ENCODE assay signal across 8 cellular contexts in the genomic region with DNA sequence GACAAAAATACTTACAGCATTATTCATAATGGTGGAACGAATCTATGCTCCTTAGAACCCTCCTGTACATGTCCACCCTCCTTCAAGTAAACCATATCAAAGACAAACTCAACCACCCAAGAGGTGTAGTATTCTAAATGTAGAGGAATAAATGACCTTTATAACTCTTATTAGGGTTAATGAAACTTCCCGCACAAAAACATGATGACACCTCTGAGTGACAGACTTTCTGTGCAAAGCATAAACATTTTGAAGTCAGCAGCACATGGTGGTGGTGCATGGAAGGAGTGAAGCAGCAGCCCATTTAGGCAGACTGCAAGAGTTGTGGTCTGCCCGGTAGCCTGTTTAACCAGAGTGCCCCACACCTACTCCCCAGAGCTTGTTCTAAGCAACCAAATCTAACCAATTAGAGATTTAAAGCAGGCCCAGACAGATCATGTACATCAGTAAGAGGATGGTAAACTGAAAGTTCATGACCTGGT. TPM values are rescaled to one million over a fixed set of nuclear protein-coding genes. Genes with fewer than 3 reads are reported as not detected.
DNase-seq lines count a peak whose midpoint lies in the region; ATAC-seq and TF ChIP-seq lines count a peak whose summit lies in the region.

No MANE protein-coding gene starts in this region.

- no peak for ATAC-seq in heart right ventricle
- ATAC-seq in left ventricle myocardium superior: no peak
- ATAC-seq in right lobe of liver: no peak
- no peak for ATAC-seq in upper lobe of left lung (ENCODE audit: low FRiP score in 2 of 2)
- no peak for ATAC-seq in GM18858 (IDR thresholded peaks at IDR 0.05; ENCODE audit: unreplicated experiment)
- ATAC-seq in HG03108 (IDR thresholded peaks at IDR 0.05; ENCODE audit: unreplicated experiment): no peak

- intact Hi-C loops in heart right ventricle (cut with DNase I): loop anchor here in 7 of 10 donors (1.0 to 10.0 kb wide), 7 partner anchors 36 to 503 kb away; a partner anchor contains a TSS
- intact Hi-C loops in left ventricle myocardium superior (cut with micrococcal nuclease): loop anchor here (10.0 kb wide), 1 partner anchor 53 kb away; a partner anchor contains a TSS
- intact Hi-C loops in right lobe of liver (cut with DNase I): no loop called here

- TF ChIP-seq POLR2A in right lobe of liver (IDR thresholded peaks at IDR 0.05) (no peak), upper lobe of left lung (IDR thresholded peaks at IDR 0.05) (no peak)

- H3K36me3 Mint-ChIP-seq in activated naive CD4-positive, alpha-beta T cell treated with anti-CD3 and anti-CD28 coated beads, Interleukin-2, amount 10 ng/mL, durations not matched to agents 7 days and 5 days: peaks cover 14% of the 10 kb centered on the region

- peak overlapping the region; percentile 98 for H3K27ac Mint-ChIP-seq in activated naive CD4-positive, alpha-beta T cell treated with anti-CD3 and anti-CD28 coated beads, Interleukin-2, amount 10 ng/mL, durations not matched to agents 7 days and 5 days

- CTCF ChIA-PET in activated naive CD4-positive, alpha-beta T cell treated with anti-CD3 and anti-CD28 coated beads, Interleukin-2, amount 10 ng/mL, durations not matched to agents 7 days and 5 days (lab: Charles Lee): interaction anchor here (0.7 to 2.5 kb wide), 11 partner anchors 8 to 415 kb away, joined by 3 to 9 read pairs (median 3); a partner anchor contains a TSS

- no peak for TF ChIP-seq CTCF in heart right ventricle (IDR thresholded peaks at IDR 0.05)
- TF ChIP-seq CTCF in right lobe of liver (IDR thresholded peaks at IDR 0.05): no peak
- TF ChIP-seq CTCF in upper lobe of left lung (IDR thresholded peaks at IDR 0.05): no peak

- peaks cover 11% of the 10 kb centered on the region for H3K27me3 Mint-ChIP-seq in activated naive CD4-positive, alpha-beta T cell treated with anti-CD3 and anti-CD28 coated beads, Interleukin-2, amount 10 ng/mL, durations not matched to agents 7 days and 5 days

- DNase-seq in heart right ventricle (no peak), left ventricle myocardium superior (no peak), right lobe of liver (no peak), upper lobe of left lung (no peak), COLO668 (lab: John Stamatoyannopoulos, UW; ENCODE audit: unreplicated experiment) (no peak)
- DNase-seq in activated naive CD4-positive, alpha-beta T cell treated with anti-CD3 and anti-CD28 coated beads, Interleukin-2, amount 10 ng/mL, durations not matched to agents 7 days and 5 days: peak; percentile 33

- H3K4me3 ChIP-seq in heart right ventricle (peak overlapping the region in 9 of 10 donors; percentile 63 to 99 (median 82)), right lobe of liver (peak overlapping the region; percentile 78 to 91 (median 83)), upper lobe of left lung (peak overlapping the region; percentile 95 to 98 (median 96))

- H3K27ac ChIP-seq in heart right ventricle (peak overlapping the region in 9 of 10 donors; percentile 82 to 95 (median 89)), right lobe of liver (peak overlapping the region; percentile 61 to 78 (median 75)), upper lobe of left lung (peak overlapping the region; percentile 78 to 91 (median 90))

- H3K4me1 ChIP-seq in heart right ventricle: peaks cover 0 to 42% (median 21%) of the 10 kb centered on the region in 9 donors
- no peaks in the 10 kb centered on the region for H3K4me1 ChIP-seq in right lobe of liver
- H3K4me1 ChIP-seq in upper lobe of left lung: peaks cover 6 to 20% (median 9%) of the 10 kb centered on the region in 4 donors

- H3K36me3 ChIP-seq in heart right ventricle: peaks cover 0 to 24% (median 3%) of the 10 kb centered on the region in 9 donors
- H3K36me3 ChIP-seq in right lobe of liver: peaks cover 0 to 6% (median under 1%) of the 10 kb centered on the region in 4 donors
- H3K36me3 ChIP-seq in upper lobe of left lung: peaks cover 0 to 6% (median 2%) of the 10 kb centered on the region in 4 donors

- H3K9me3 ChIP-seq in heart right ventricle (no peaks in the 10 kb centered on the region), right lobe of liver (no peaks in the 10 kb centered on the region), upper lobe of left lung (no peaks in the 10 kb centered on the region)

- H3K9me3 Mint-ChIP-seq in activated naive CD4-positive, alpha-beta T cell treated with anti-CD3 and anti-CD28 coated beads, Interleukin-2, amount 10 ng/mL, durations not matched to agents 7 days and 5 days: no peaks in the 10 kb centered on the region

- WGBS in heart right ventricle, 2 donors: 66 to 68% methylated on average over 3 of the region's 3 CpGs
- WGBS in right lobe of liver (ENCODE audit: insufficient coverage, low coverage, low lambda C conversion rate, missing lambda C conversion rate): 80% methylated on average over 3 of the region's 3 CpGs
- WGBS in upper lobe of left lung, 2 donors: 58 to 62% methylated on average over 3 of the region's 3 CpGs

- H3K4me3 Mint-ChIP-seq in activated naive CD4-positive, alpha-beta T cell treated with anti-CD3 and anti-CD28 coated beads, Interleukin-2, amount 10 ng/mL, durations not matched to agents 7 days and 5 days: peak overlapping the region; percentile 95

- H3K4me1 Mint-ChIP-seq in activated naive CD4-positive, alpha-beta T cell treated with anti-CD3 and anti-CD28 coated beads, Interleukin-2, amount 10 ng/mL, durations not matched to agents 7 days and 5 days: peaks cover 43% of the 10 kb centered on the region

- TF ChIP-seq EP300 in upper lobe of left lung (IDR thresholded peaks at IDR 0.05): no peak

- H3K27me3 ChIP-seq in heart right ventricle (no peaks in the 10 kb centered on the region), right lobe of liver (no peaks in the 10 kb centered on the region), upper lobe of left lung (no peaks in the 10 kb centered on the region)

RNA-seq across cellular contexts. Expression of a gene that starts 0.6 kb away (rescaled TPM):
- total RNA-seq in heart right ventricle (100 to 1,000 TPM in 1 of 10 donors, 10 to 100 TPM in 9; 73.4 to 103 (median 85.8) TPM), left ventricle myocardium superior (89.0 TPM), right lobe of liver (10 to 100 TPM; 17.7 to 29.3 (median 21.6) TPM), upper lobe of left lung (10 to 100 TPM; 17.8 to 36.5 (median 30.6) TPM)
- polyA plus RNA-seq in heart right ventricle: 10 to 100 TPM; 24.9 to 28.5 TPM

RNA-seq across cellular contexts. Expression of a gene that starts 25.5 kb away (rescaled TPM):
- total RNA-seq in heart right ventricle (1 to 10 TPM in 3 of 10 donors, under 1 TPM in 7; 0.11 to 1.5 (median 0.42) TPM), left ventricle myocardium superior (1.1 TPM), right lobe of liver (under 1 TPM in 3 of 6 experiments, not detected in 3; 0.11 to 0.46 (median 0.23) TPM), upper lobe of left lung (1 to 10 TPM in 2 of 6 donors, under 1 TPM in 4; 0.17 to 1.3 (median 0.93) TPM)
- polyA plus RNA-seq in heart right ventricle: 1 to 10 TPM; 1.0 to 1.3 TPM

RNA-seq across cellular contexts. Expression of a gene that starts 38.8 kb away (rescaled TPM):
- total RNA-seq in heart right ventricle (100 to 1,000 TPM; 508 to 948 (median 694) TPM), left ventricle myocardium superior (703 TPM), right lobe of liver (1 to 10 TPM; 4.6 to 8.9 (median 7.8) TPM), upper lobe of left lung (10 to 100 TPM; 21.4 to 52.4 (median 36.3) TPM)
- 100 to 1,000 TPM; 121 to 185 TPM for polyA plus RNA-seq in heart right ventricle

RNA-seq across cellular contexts. Expression of a gene that starts 45.2 kb away (rescaled TPM):
- total RNA-seq in heart right ventricle (not detected), left ventricle myocardium superior (not detected), right lobe of liver (not detected), upper lobe of left lung (not detected)
- polyA plus RNA-seq in heart right ventricle: not detected

RNA-seq across cellular contexts. Expression of a gene that starts 52.1 kb away (rescaled TPM):
- total RNA-seq in heart right ventricle (10 to 100 TPM in 2 of 10 donors, 1 to 10 TPM in 8; 7.1 to 10.7 (median 8.7) TPM), left ventricle myocardium superior (7.6 TPM), right lobe of liver (1 to 10 TPM; 3.6 to 6.5 (median 5.1) TPM), upper lobe of left lung (10 to 100 TPM in 4 of 6 donors, 1 to 10 TPM in 2; 6.3 to 27.3 (median 13.5) TPM)
- polyA plus RNA-seq in heart right ventricle: 1 to 10 TPM; 2.1 to 2.7 TPM

Comparison
In these comparisons a context has a peak if more than half of its experiments do, and no peak if none do; other contexts are left out.
1. RNA of a gene that starts 38.8 kb away (total RNA-seq): 508 to 948 TPM in heart right ventricle and 703 TPM in left ventricle myocardium superior (single experiment); 21.4 to 52.4 TPM in upper lobe of left lung and 4.6 to 8.9 TPM in right lobe of liver; every median in the first group is over 4 times any median in the second.
2. intact Hi-C loops: an anchor here in heart right ventricle (1.0 to 10.0 kb wide) and left ventricle myocardium superior (10.0 kb wide); none called in right lobe of liver.
3. Peak in every context shown above with its lines, with median percentiles within 50 percentile points of each other: H3K27ac ChIP-seq and H3K4me3 ChIP-seq.